In the genomic region with DNA sequence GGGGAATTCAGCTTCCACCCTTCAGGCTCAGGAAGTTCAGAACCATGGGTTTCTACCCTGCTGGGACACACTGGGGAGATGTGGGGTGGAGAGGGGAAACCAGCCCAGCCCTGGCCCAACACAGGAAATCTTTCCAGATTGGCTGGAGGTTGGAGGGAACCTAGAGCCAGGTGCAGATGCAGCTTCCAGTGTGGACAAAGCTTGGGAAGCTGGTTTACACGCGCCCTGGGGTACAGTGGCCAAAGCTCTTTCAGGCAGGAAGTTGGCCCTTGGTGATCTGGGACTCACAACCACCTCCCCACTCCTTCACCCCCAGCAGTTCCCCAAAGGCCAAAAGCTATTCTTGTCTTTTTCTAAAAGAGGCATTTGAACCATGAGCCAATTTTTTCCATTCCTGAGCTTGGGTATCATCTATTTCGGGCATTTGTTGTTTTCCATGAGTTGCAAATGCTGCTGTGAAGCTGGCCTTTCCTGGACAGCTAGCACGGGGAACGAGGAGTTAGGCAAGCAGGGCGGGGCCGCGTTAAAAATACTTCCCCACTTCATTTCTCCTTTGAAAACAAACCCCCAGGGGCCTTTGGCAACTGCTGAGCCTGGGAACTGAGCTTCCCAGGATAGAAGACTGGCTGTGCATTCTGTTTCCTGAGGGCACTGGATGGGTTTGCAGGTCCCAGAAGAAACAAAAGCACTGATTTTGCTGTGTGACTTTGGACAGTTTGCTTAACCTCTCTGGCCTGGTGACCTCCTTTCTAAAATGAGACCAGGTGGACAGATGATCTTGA, we compare ENCODE assay signal across 1 cellular context.
TF ChIP-seq lines count a peak whose summit lies in the region.

No MANE protein-coding gene starts in this region.

TF ChIP-seq in K562, 482 proteins besides CTCF, POLR2A, EP300 and RAD21 (continued from another document):
- TF ChIP-seq GTF2E2 (tag; IDR thresholded peaks at IDR 0.05): no peak
- TF ChIP-seq ZNF134 (CRISPR knock-in tag; conservative IDR thresholded peaks at IDR 0.05): no peak
- no peak for TF ChIP-seq BDP1 (IDR thresholded peaks at IDR 0.05; ENCODE audit: insufficient read depth, insufficient read length)
- no peak for TF ChIP-seq SIX5 (IDR thresholded peaks at IDR 0.05; ENCODE audit: borderline replicate concordance in 1 of 2, insufficient read depth in 1 of 2, low read depth in 1 of 2, low read length in 2 of 2)
- TF ChIP-seq SMARCA5 (IDR thresholded peaks at IDR 0.05): peak; percentile 25; the same call in 1 of the 2 replicates
- no peak for TF ChIP-seq HDAC8 (tag; IDR thresholded peaks at IDR 0.05)
- TF ChIP-seq ZNF766 (CRISPR knock-in tag; conservative IDR thresholded peaks at IDR 0.05): no peak
- TF ChIP-seq NR4A1 (CRISPR knock-in tag; IDR thresholded peaks at IDR 0.05): no peak
- TF ChIP-seq NR4A1 (tag; IDR thresholded peaks at IDR 0.05): no peak
- TF ChIP-seq MYC (IDR thresholded peaks at IDR 0.05; ENCODE audit: low read depth, low read length): no peak
- TF ChIP-seq MYC (CRISPR knock-in tag; IDR thresholded peaks at IDR 0.05; ENCODE audit: borderline replicate concordance, low read depth): no peak
- TF ChIP-seq, protein P1, sequence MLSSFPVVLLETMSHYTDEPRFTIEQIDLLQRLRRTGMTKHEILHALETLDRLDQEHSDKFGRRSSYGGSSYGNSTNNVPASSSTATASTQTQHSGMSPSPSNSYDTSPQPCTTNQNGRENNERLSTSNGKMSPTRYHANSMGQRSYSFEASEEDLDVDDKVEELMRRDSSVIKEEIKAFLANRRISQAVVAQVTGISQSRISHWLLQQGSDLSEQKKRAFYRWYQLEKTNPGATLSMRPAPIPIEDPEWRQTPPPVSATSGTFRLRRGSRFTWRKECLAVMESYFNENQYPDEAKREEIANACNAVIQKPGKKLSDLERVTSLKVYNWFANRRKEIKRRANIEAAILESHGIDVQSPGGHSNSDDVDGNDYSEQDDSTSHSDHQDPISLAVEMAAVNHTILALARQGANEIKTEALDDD (IDR thresholded peaks at IDR 0.05): no peak
- no peak for TF ChIP-seq OTX1 (CRISPR knock-in tag; IDR thresholded peaks at IDR 0.05)
- no peak for TF ChIP-seq TAL1 (IDR thresholded peaks at IDR 0.05)
- peak; percentile 80 for TF ChIP-seq ZFP36 (IDR thresholded peaks at IDR 0.05; ENCODE audit: low read depth, low read length, partially characterized antibody)
- no peak for TF ChIP-seq XRCC5 (IDR thresholded peaks at IDR 0.05; ENCODE audit: low read depth, low read length)
- TF ChIP-seq, protein P2, sequence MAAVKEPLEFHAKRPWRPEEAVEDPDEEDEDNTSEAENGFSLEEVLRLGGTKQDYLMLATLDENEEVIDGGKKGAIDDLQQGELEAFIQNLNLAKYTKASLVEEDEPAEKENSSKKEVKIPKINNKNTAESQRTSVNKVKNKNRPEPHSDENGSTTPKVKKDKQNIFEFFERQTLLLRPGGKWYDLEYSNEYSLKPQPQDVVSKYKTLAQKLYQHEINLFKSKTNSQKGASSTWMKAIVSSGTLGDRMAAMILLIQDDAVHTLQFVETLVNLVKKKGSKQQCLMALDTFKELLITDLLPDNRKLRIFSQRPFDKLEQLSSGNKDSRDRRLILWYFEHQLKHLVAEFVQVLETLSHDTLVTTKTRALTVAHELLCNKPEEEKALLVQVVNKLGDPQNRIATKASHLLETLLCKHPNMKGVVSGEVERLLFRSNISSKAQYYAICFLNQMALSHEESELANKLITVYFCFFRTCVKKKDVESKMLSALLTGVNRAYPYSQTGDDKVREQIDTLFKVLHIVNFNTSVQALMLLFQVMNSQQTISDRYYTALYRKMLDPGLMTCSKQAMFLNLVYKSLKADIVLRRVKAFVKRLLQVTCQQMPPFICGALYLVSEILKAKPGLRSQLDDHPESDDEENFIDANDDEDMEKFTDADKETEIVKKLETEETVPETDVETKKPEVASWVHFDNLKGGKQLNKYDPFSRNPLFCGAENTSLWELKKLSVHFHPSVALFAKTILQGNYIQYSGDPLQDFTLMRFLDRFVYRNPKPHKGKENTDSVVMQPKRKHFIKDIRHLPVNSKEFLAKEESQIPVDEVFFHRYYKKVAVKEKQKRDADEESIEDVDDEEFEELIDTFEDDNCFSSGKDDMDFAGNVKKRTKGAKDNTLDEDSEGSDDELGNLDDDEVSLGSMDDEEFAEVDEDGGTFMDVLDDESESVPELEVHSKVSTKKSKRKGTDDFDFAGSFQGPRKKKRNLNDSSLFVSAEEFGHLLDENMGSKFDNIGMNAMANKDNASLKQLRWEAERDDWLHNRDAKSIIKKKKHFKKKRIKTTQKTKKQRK (IDR thresholded peaks at IDR 0.05; ENCODE audit: borderline replicate concordance, low read depth, low read length): no peak
- no peak for TF ChIP-seq ATF1 (CRISPR knock-in tag; IDR thresholded peaks at IDR 0.05)
- TF ChIP-seq ATF1 (tag; IDR thresholded peaks at IDR 0.05): no peak
- no peak for TF ChIP-seq ZNF436 (CRISPR knock-in tag; IDR thresholded peaks at IDR 0.05)
- TF ChIP-seq, protein P3, sequence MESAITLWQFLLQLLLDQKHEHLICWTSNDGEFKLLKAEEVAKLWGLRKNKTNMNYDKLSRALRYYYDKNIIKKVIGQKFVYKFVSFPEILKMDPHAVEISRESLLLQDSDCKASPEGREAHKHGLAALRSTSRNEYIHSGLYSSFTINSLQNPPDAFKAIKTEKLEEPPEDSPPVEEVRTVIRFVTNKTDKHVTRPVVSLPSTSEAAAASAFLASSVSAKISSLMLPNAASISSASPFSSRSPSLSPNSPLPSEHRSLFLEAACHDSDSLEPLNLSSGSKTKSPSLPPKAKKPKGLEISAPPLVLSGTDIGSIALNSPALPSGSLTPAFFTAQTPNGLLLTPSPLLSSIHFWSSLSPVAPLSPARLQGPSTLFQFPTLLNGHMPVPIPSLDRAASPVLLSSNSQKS (CRISPR knock-in tag; IDR thresholded peaks at IDR 0.05): no peak
- TF ChIP-seq SPI1 (IDR thresholded peaks at IDR 0.05; ENCODE audit: borderline replicate concordance, low read depth, low read length): no peak
- no peak for TF ChIP-seq RBM39 (optimal IDR thresholded peaks at IDR 0.05; ENCODE audit: low read depth, low read length)
- TF ChIP-seq, protein P4, sequence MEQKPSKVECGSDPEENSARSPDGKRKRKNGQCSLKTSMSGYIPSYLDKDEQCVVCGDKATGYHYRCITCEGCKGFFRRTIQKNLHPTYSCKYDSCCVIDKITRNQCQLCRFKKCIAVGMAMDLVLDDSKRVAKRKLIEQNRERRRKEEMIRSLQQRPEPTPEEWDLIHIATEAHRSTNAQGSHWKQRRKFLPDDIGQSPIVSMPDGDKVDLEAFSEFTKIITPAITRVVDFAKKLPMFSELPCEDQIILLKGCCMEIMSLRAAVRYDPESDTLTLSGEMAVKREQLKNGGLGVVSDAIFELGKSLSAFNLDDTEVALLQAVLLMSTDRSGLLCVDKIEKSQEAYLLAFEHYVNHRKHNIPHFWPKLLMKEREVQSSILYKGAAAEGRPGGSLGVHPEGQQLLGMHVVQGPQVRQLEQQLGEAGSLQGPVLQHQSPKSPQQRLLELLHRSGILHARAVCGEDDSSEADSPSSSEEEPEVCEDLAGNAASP (IDR thresholded peaks at IDR 0.05): no peak
- TF ChIP-seq ZNF121 (CRISPR knock-in tag; conservative IDR thresholded peaks at IDR 0.05): no peak
- TF ChIP-seq HDAC2 (IDR thresholded peaks at IDR 0.05): peak; percentile 88
- no peak for TF ChIP-seq TAF7 (tag; IDR thresholded peaks at IDR 0.05)
- TF ChIP-seq SNRNP70 (optimal IDR thresholded peaks at IDR 0.05; ENCODE audit: low read depth, low read length): no peak
- TF ChIP-seq DACH1 (IDR thresholded peaks at IDR 0.05; ENCODE audit: partially characterized antibody): no peak
- TF ChIP-seq ETV1 (tag; conservative IDR thresholded peaks at IDR 0.05; ENCODE audit: low read depth): no peak
- no peak for TF ChIP-seq L3MBTL2 (IDR thresholded peaks at IDR 0.05)
